ENCODE assay signal across 11 cellular contexts in the genomic region with DNA sequence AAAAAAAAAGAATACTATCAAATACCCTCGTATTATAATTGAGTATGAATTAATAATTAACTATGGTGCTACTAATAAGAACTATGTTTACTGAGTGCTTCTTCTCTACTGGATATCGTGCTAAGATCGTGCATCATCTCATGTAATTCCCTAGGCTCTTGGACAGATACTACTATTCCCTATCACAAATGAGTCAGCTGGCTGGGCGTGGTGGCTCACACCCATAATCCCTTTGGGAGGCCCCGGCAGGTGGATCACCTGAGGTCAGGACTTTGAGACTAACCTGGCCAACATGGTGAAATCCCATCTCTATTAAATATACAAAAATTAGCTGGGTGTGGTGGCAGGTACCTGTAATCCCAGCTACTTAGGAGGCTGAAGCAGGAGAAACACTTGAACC. TPM values are rescaled to one million over a fixed set of nuclear protein-coding genes. Genes with fewer than 3 reads are reported as not detected.
"Had no signal": no experiment of that assay in that cellular context is flagged by ENCODE, and none has a peak within 500 bp of the region (broad histone marks: within the 10 kb centered on the region; RNA-seq: fewer than 3 reads in every experiment).

No MANE protein-coding gene starts in this region.

RNA-seq across cellular contexts. Expression of gene CELA3B, which starts 9.1 kb away (rescaled TPM):
- total RNA-seq: subcutaneous adipose tissue, suprapubic skin, temporal lobe, thyroid gland, transverse colon, upper lobe of right lung, ureter, urinary bladder, vagina had no signal

RNA-seq across cellular contexts. Expression of gene CELA3A, which starts 15.6 kb away (rescaled TPM):
- total RNA-seq: subcutaneous adipose tissue, suprapubic skin, temporal lobe, testis, thyroid gland, transverse colon, upper lobe of right lung, ureter, urinary bladder, uterus, vagina had no signal
